8 cellular contexts compared by ENCODE assay signal in the genomic region with DNA sequence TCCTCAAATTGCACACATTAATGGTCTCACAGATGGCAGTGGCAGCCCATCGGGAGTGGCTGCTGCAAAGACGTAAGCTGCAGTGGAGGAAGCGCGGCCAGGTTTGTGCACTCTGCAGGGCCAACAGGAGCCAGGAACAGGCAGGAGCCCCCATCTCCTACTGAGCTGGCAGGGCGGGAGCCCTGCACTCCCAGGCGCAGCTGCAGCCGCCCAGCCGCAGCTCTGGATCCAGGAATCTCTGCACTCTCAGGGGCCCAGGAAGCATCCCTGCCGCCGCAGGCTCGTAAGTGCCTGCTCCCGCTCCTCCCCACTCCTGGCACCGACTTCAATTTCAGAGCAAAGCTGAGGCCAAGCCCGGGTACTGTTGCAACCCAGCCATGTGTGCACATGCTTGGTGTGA. TPM values are rescaled to one million over a fixed set of nuclear protein-coding genes. Genes with fewer than 3 reads are reported as not detected.
"Had no signal": no experiment of that assay in that cellular context is flagged by ENCODE, and none has a peak within 500 bp of the region (broad histone marks: within the 10 kb centered on the region; RNA-seq: fewer than 3 reads in every experiment).

No MANE protein-coding gene starts in this region.

- DNase-seq: IMR-90, KBM-7, KG1 had no signal

- H3K4me3 Mint-ChIP-seq: IgD-negative memory B cell had no signal

- H3K27ac Mint-ChIP-seq: IgD-negative memory B cell had no signal

- ATAC-seq: HepG2 had no signal

- H3K27ac ChIP-seq: HL-60, KMS-11 had no signal

- H3K27me3 Mint-ChIP-seq: IgD-negative memory B cell had no signal

- H3K9ac ChIP-seq: KMS-11 had no signal

- FAIRE-seq: HepG2, HTR-8/SVneo had no signal

- H3K4me2 ChIP-seq: KMS-11 had no signal

- H3K4me1 Mint-ChIP-seq: IgD-negative memory B cell had no signal

RNA-seq across cellular contexts. Expression of gene RGS9BP, which starts 38.2 kb away (rescaled TPM):
- total RNA-seq: HepG2 had no signal
